1 cellular context compared by ENCODE assay signal in the genomic region with DNA sequence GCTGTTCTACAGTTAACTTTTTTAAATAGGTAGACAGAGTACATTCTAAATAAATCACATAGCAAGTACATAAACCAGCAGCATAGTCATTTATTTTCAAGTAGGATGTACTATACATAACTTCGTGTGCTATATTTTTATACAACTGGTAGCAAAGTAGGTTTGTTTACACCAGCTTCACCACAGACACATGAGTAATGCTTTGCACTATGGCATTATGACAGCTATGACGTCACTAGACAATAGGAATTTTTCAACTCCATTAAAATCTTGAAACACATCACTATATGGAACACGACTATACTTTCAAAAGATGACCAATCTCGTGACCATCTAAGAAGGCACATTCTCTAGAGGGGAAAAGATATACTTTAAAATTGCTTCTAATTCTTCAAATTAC.
TF ChIP-seq lines count a peak whose summit lies in the region.

No MANE protein-coding gene starts in this region.

TF ChIP-seq in HepG2, 621 proteins besides CTCF, POLR2A, EP300 and RAD21:
- peak; percentile 98 for TF ChIP-seq CREB1 (IDR thresholded peaks at IDR 0.05)
- TF ChIP-seq CREB1 (CRISPR knock-in tag; IDR thresholded peaks at IDR 0.05), result no peak
- TF ChIP-seq ATF7 (IDR thresholded peaks at IDR 0.05), result peak; percentile 96
- no peak for TF ChIP-seq ATF7 (CRISPR knock-in tag; IDR thresholded peaks at IDR 0.05)
- TF ChIP-seq, protein P1, sequence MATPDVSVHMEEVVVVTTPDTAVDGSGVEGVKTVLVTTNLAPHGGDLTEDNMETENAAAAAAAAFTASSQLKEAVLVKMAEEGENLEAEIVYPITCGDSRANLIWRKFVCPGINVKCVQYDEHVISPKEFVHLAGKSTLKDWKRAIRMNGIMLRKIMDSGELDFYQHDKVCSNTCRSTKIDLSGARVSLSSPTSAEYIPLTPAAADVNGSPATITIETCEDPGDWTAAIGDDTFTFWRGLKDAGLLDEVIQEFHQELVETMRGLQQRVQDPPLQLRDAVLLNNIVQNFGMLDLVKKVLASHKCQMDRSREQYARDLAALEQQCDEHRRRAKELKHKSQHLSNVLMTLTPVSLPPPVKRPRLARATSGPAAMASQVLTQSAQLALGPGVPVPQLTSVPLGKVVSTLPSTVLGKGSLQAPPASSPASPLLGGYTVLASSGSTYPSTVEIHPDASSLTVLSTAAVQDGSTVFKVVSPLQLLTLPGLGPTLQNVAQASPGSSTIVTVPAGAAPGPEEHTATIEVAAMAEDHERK (CRISPR knock-in tag; IDR thresholded peaks at IDR 0.05; ENCODE audit: low read depth), result no peak
